31 cellular contexts compared by ENCODE assay signal in the genomic region with DNA sequence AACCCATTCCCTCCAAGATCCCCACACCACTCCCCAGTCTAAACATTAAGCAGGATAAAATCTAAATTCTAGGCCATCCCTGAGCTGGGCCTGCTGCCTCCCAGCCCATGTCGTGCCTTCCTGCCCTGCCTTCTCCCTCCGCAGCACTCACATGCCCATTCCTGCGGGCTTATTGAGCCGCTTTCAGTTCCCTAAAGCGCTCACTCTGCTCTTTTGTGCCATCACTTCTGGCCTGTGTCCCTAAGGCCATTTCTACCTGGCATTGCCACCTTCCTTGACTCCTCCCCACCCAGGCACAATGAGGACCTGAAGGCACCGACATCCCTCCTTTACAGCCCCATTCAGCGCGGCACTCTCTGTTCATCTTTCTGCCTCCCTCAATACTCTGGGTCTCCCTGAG. TPM values are rescaled to one million over a fixed set of nuclear protein-coding genes. Genes with fewer than 3 reads are reported as not detected.
"Had no signal": no experiment of that assay in that cellular context is flagged by ENCODE, and none has a peak within 500 bp of the region (broad histone marks: within the 10 kb centered on the region; RNA-seq: fewer than 3 reads in every experiment).

No MANE protein-coding gene starts in this region.

- H3K4me1 ChIP-seq: body of pancreas, esophagus muscularis mucosa, gastrocnemius medialis, left ventricle myocardium inferior, parathyroid adenoma, thyroid gland had no signal

- FAIRE-seq: endothelial cell of umbilical vein had no signal

- H3K27ac ChIP-seq: body of pancreas, esophagus muscularis mucosa, gastrocnemius medialis, left ventricle myocardium inferior, parathyroid adenoma, thyroid gland had no signal

- H3K4me1 Mint-ChIP-seq: activated naive CD4-positive, alpha-beta T cell treated with anti-CD3 and anti-CD28 coated beads, Interleukin-2, amount 50 U/mL, for 24 hours had no signal

- H3K36me3 ChIP-seq: esophagus muscularis mucosa, gastrocnemius medialis, left ventricle myocardium inferior, thyroid gland had no signal

- H3K9ac ChIP-seq: parathyroid adenoma had no signal

- DNase-seq: activated B cell treated with CpG ODN at 0.5 μM for 24 hours; activated CD4-positive, alpha-beta memory T cell treated with anti-CD3 and anti-CD28 coated beads for 36 hours; activated CD4-positive, alpha-beta T cell treated with anti-CD3 and anti-CD28 coated beads for 4 hours; activated gamma-delta T cell; activated T-cell treated with anti-CD3 and anti-CD28 coated beads for 4 hours; anterior cingulate cortex; body of pancreas; dermis blood vessel endothelial cell; effector CD8-positive, alpha-beta T cell; gastrocnemius medialis; hippocampal formation; kidney glomerular epithelial cell; left ventricle myocardium inferior; midbrain; natural killer cell; stimulated activated CD4-positive, alpha-beta T cell treated with anti-CD3 and anti-CD28 coated beads, Interleukin-12 subunit alpha, Interleukin-12 subunit beta, amount 100 ng/mL, for 4 hours; stimulated activated CD4-positive, alpha-beta T cell treated with anti-CD3 and anti-CD28 coated beads, Interleukin-4, amount 100 ng/mL, for 4 hours; T1000; thyroid gland had no signal

- H3K27me3 ChIP-seq: body of pancreas, gastrocnemius medialis, thyroid gland had no signal

- ATAC-seq: body of pancreas, gastrocnemius medialis, natural killer cell, right cardiac atrium had no signal

- H3K4me3 ChIP-seq: body of pancreas, esophagus muscularis mucosa, gastrocnemius medialis, left ventricle myocardium inferior, thyroid gland had no signal

- H3K4me3 Mint-ChIP-seq: activated B cell treated with CpG ODN at 0.5 μM for 24 hours; activated CD4-positive, alpha-beta memory T cell treated with anti-CD3 and anti-CD28 coated beads for 36 hours; activated naive CD4-positive, alpha-beta T cell treated with anti-CD3 and anti-CD28 coated beads, Interleukin-2, amount 50 U/mL, for 24 hours; natural killer cell; stimulated activated naive CD8-positive, alpha-beta T cell treated with anti-CD3 and anti-CD28 coated beads, Interleukin-15, Interleukin-2, amounts not matched to agents 100 ng/mL and 50 ng/mL, for 24 hours; T-helper 1 cell treated with Interleukin-12 subunit alpha and Interleukin-12 subunit beta and Interleukin-4 antibody, amounts not matched to agents 30 μg/mL and 1 μg/mL, for 36 hours had no signal

- H3K9me3 ChIP-seq: body of pancreas, esophagus muscularis mucosa, gastrocnemius medialis, left ventricle myocardium inferior, thyroid gland had no signal

- H3K9me3 Mint-ChIP-seq: activated B cell treated with CpG ODN at 0.5 μM for 24 hours; activated CD4-positive, alpha-beta memory T cell treated with anti-CD3 and anti-CD28 coated beads for 36 hours; activated naive CD4-positive, alpha-beta T cell treated with anti-CD3 and anti-CD28 coated beads, Interleukin-2, amount 50 U/mL, for 24 hours; natural killer cell; stimulated activated naive CD8-positive, alpha-beta T cell treated with anti-CD3 and anti-CD28 coated beads, Interleukin-15, Interleukin-2, amounts not matched to agents 100 ng/mL and 50 ng/mL, for 24 hours; T-helper 1 cell treated with Interleukin-12 subunit alpha and Interleukin-12 subunit beta and Interleukin-4 antibody, amounts not matched to agents 30 μg/mL and 1 μg/mL, for 36 hours had no signal

- H3K79me2 ChIP-seq: parathyroid adenoma had no signal

- H3K36me3 Mint-ChIP-seq: activated CD4-positive, alpha-beta memory T cell treated with anti-CD3 and anti-CD28 coated beads for 36 hours; activated naive CD4-positive, alpha-beta T cell treated with anti-CD3 and anti-CD28 coated beads, Interleukin-2, amount 50 U/mL, for 24 hours; natural killer cell had no signal

- H3K27ac Mint-ChIP-seq: activated B cell treated with CpG ODN at 0.5 μM for 24 hours; activated CD4-positive, alpha-beta memory T cell treated with anti-CD3 and anti-CD28 coated beads for 36 hours; activated naive CD4-positive, alpha-beta T cell treated with anti-CD3 and anti-CD28 coated beads, Interleukin-2, amount 50 U/mL, for 24 hours; natural killer cell; stimulated activated naive CD8-positive, alpha-beta T cell treated with anti-CD3 and anti-CD28 coated beads, Interleukin-15, Interleukin-2, amounts not matched to agents 100 ng/mL and 50 ng/mL, for 24 hours; T-helper 1 cell treated with Interleukin-12 subunit alpha and Interleukin-12 subunit beta and Interleukin-4 antibody, amounts not matched to agents 30 μg/mL and 1 μg/mL, for 36 hours had no signal

- H2AFZ ChIP-seq: parathyroid adenoma had no signal

RNA-seq across cellular contexts. Expression of a gene that starts 13.1 kb away (rescaled TPM):
- total RNA-seq: body of pancreas, cardiac septum, gastrocnemius medialis, pulmonary artery endothelial cell, skeletal muscle tissue, thyroid gland had no signal

RNA-seq across cellular contexts. Expression of a gene that starts 17.4 kb away (rescaled TPM):
- total RNA-seq: activated B cell treated with CpG ODN at 0.5 μM for 24 hours; activated CD4-positive, alpha-beta memory T cell treated with anti-CD3 and anti-CD28 coated beads for 36 hours; body of pancreas; cardiac septum; dermis blood vessel endothelial cell; endothelial cell of umbilical vein; esophagus muscularis mucosa; gastrocnemius medialis; left ventricle myocardium inferior; lung microvascular endothelial cell; natural killer cell; pulmonary artery endothelial cell; right cardiac atrium; skeletal muscle tissue; thyroid gland; urinary bladder had no signal
- polyA plus RNA-seq: endothelial cell of umbilical vein, right cardiac atrium, urinary bladder had no signal

RNA-seq across cellular contexts. Expression of a gene that starts 45.2 kb away (rescaled TPM):
- total RNA-seq: activated B cell treated with CpG ODN at 0.5 μM for 24 hours; activated CD4-positive, alpha-beta memory T cell treated with anti-CD3 and anti-CD28 coated beads for 36 hours; cardiac septum; endothelial cell of umbilical vein; gastrocnemius medialis; left ventricle myocardium inferior; lung microvascular endothelial cell; natural killer cell; pulmonary artery endothelial cell; skeletal muscle tissue; urinary bladder had no signal
- polyA plus RNA-seq: endothelial cell of umbilical vein had no signal
